In genomic region chr5:36777105-36777757, GRCh38 we compare ENCODE assay signal across 9 cellular contexts.
DNase-seq lines count a peak whose midpoint lies in the region; ATAC-seq and TF ChIP-seq lines count a peak whose summit lies in the region.
"Had no signal": no experiment of that assay in that cellular context is flagged by ENCODE, and none has a peak within 500 bp of the region (broad histone marks: within the 10 kb centered on the region; RNA-seq: fewer than 3 reads in every experiment).

No MANE protein-coding gene starts in this region.

- POLR2A ChIA-PET in CD4-positive, alpha-beta memory T cell (lab: Charles Lee; ENCODE audit: partially characterized antibody) = no interaction called here

- H3K9me3 ChIP-seq in Peyer's patch = no peaks in the 10 kb centered on the region
- no peaks in the 10 kb centered on the region for H3K9me3 ChIP-seq in gastroesophageal sphincter
- H3K9me3 ChIP-seq in CD4-positive, alpha-beta memory T cell (ENCODE audit: control insufficient read depth in 1 of 2, low read length in 2 of 2) = no peaks in the 10 kb centered on the region

- intact Hi-C loops in CD4-positive, alpha-beta memory T cell (cut with micrococcal nuclease) = no loop called here

- no peak overlapping the region for H3K27ac ChIP-seq in Peyer's patch
- no peak overlapping the region for H3K27ac ChIP-seq in gastroesophageal sphincter
- no peak overlapping the region for H3K27ac ChIP-seq in CD4-positive, alpha-beta memory T cell (ENCODE audit: low read depth, low read length)

- no peak for ATAC-seq in gastroesophageal sphincter
- ATAC-seq in GM18858 (IDR thresholded peaks at IDR 0.05; ENCODE audit: unreplicated experiment) = no peak

- H3K27me3 ChIP-seq in Peyer's patch (no peaks in the 10 kb centered on the region), gastroesophageal sphincter (no peaks in the 10 kb centered on the region)
- no peaks in the 10 kb centered on the region for H3K27me3 ChIP-seq in CD4-positive, alpha-beta memory T cell (ENCODE audit: insufficient read depth, low read length)

- H3K4me3 ChIP-seq in Peyer's patch (no peak overlapping the region), gastroesophageal sphincter (no peak overlapping the region), skeletal muscle cell (ENCODE audit: low read depth, low read length) (no peak overlapping the region)
- no peak overlapping the region for H3K4me3 ChIP-seq in CD4-positive, alpha-beta memory T cell (ENCODE audit: low read length in 2 of 2)

- H3K27me3 Mint-ChIP-seq in CD4-positive, alpha-beta memory T cell = peaks cover 5 to 15% of the 10 kb centered on the region in 2 donors

- no peak overlapping the region for H3K4me3 Mint-ChIP-seq in CD4-positive, alpha-beta memory T cell
- H3K4me3 Mint-ChIP-seq: T-helper 1 cell treated with Interleukin-12 subunit alpha and Interleukin-12 subunit beta and Interleukin-4 antibody, amounts not matched to agents 30 μg/mL and 1 μg/mL, for 36 hours had no signal

- no peak for TF ChIP-seq EP300 in gastroesophageal sphincter (IDR thresholded peaks at IDR 0.05)

- H3K36me3 Mint-ChIP-seq in CD4-positive, alpha-beta memory T cell = no peaks in the 10 kb centered on the region

- TF ChIP-seq CTCF in Peyer's patch (IDR thresholded peaks at IDR 0.05) (peak in 4 of 6 experiments; percentile 20 to 69 (median 64)), gastroesophageal sphincter (IDR thresholded peaks at IDR 0.05) (peak; percentile 30 to 53 (median 46))

- 12 to 21% methylated on average over 4 to 5 of the region's 5 CpGs for WGBS in gastroesophageal sphincter (ENCODE audit: low coverage in 1 of 2), 2 donors

- peak; percentile 12 for DNase-seq in DMS153 (lab: John Stamatoyannopoulos, UW)
- no peak for DNase-seq in DMS153 treated with DMSO at 0.1 percent for 48 hours (lab: John Stamatoyannopoulos, UW; ENCODE audit: unreplicated experiment)
- peak in 1 of 3 donors; percentile 55 for DNase-seq in Peyer's patch
- DNase-seq in skeletal muscle cell (ENCODE audit: low read depth) = peak; percentile 3
- DNase-seq in CD4-positive, alpha-beta memory T cell = no peak
- DNase-seq in occipital lobe (lab: John Stamatoyannopoulos, UW) = no peak

- H3K9me3 Mint-ChIP-seq in CD4-positive, alpha-beta memory T cell = peaks cover 0 to 9% (median 2%) of the 10 kb centered on the region in 8 donors
- H3K9me3 Mint-ChIP-seq: T-helper 1 cell treated with Interleukin-12 subunit alpha and Interleukin-12 subunit beta and Interleukin-4 antibody, amounts not matched to agents 30 μg/mL and 1 μg/mL, for 36 hours had no signal

- H3K4me1 ChIP-seq in Peyer's patch = no peaks in the 10 kb centered on the region
- no peaks in the 10 kb centered on the region for H3K4me1 ChIP-seq in gastroesophageal sphincter
- H3K4me1 ChIP-seq in CD4-positive, alpha-beta memory T cell (ENCODE audit: insufficient read depth, low read length) = no peaks in the 10 kb centered on the region

- H3K4me1 Mint-ChIP-seq in CD4-positive, alpha-beta memory T cell = no peaks in the 10 kb centered on the region

- H3K27ac Mint-ChIP-seq in CD4-positive, alpha-beta memory T cell = no peak overlapping the region
- H3K27ac Mint-ChIP-seq: T-helper 1 cell treated with Interleukin-12 subunit alpha and Interleukin-12 subunit beta and Interleukin-4 antibody, amounts not matched to agents 30 μg/mL and 1 μg/mL, for 36 hours had no signal

- H3K36me3 ChIP-seq in Peyer's patch = no peaks in the 10 kb centered on the region
- H3K36me3 ChIP-seq in gastroesophageal sphincter = no peaks in the 10 kb centered on the region
- no peaks in the 10 kb centered on the region for H3K36me3 ChIP-seq in CD4-positive, alpha-beta memory T cell (ENCODE audit: insufficient read depth, low read length)

- TF ChIP-seq POLR2A in Peyer's patch (IDR thresholded peaks at IDR 0.05) = no peak
- TF ChIP-seq POLR2A in gastroesophageal sphincter (IDR thresholded peaks at IDR 0.05) = no peak

- CTCF ChIA-PET in CD4-positive, alpha-beta memory T cell (lab: Charles Lee; ENCODE audit: partially characterized antibody) = interaction anchor here (0.9 kb wide), 1 partner anchor 8 kb away, joined by 3 read pairs; no protein-coding TSS in a partner anchor

Comparison
In these comparisons a context has a peak if more than half of its experiments do, and no peak if none do; other contexts are left out.
1. DNase-seq: peak in DMS153 (single experiment) and skeletal muscle cell (single experiment); none in DMS153 treated with DMSO at 0.1 percent for 48 hours (single experiment), CD4-positive, alpha-beta memory T cell (0 of 5) and occipital lobe (single experiment).